In genomic region chr1:224894915-224895314, GRCh38 we compare ENCODE assay signal across 13 cellular contexts. TPM values are rescaled to one million over a fixed set of nuclear protein-coding genes. Genes with fewer than 3 reads are reported as not detected.
A peak's percentile ranks its signal among the peaks of the same experiment; 100 is the strongest.
DNase-seq lines count a peak whose midpoint lies in the region; ATAC-seq, FAIRE-seq and TF ChIP-seq lines count a peak whose summit lies in the region.
"Had no signal": no experiment of that assay in that cellular context is flagged by ENCODE, and none has a peak within 500 bp of the region (broad histone marks: within the 10 kb centered on the region; RNA-seq: fewer than 3 reads in every experiment).

No MANE protein-coding gene starts in this region.

- peaks cover 0 to 12% (median 0%) of the 10 kb centered on the region in 3 donors for H3K36me3 Mint-ChIP-seq in naive thymus-derived CD8-positive, alpha-beta T cell

- no peak overlapping the region for H3K27ac Mint-ChIP-seq in naive thymus-derived CD8-positive, alpha-beta T cell

- FAIRE-seq in A549 (lab: Jason Lieb, UNC) = no peak

- TF ChIP-seq RAD21 in A549 (conservative IDR thresholded peaks at IDR 0.05 in 1 of 2, IDR thresholded peaks at IDR 0.05 in 1 of 2) = peak; percentile 33 to 40; a peak in 4 of 5 replicates

- H3K27me3 ChIP-seq in stomach (no peaks in the 10 kb centered on the region), testis (no peaks in the 10 kb centered on the region)
- H3K27me3 ChIP-seq: right atrium auricular region, suprapubic skin had no signal

- TF ChIP-seq EP300 in A549 (IDR thresholded peaks at IDR 0.05) (no peak), stomach (IDR thresholded peaks at IDR 0.05) (no peak)

- ATAC-seq in A549 = peak in 1 of 2 experiments; percentile 78; a peak in 3 of 6 replicates
- no peak for ATAC-seq in HG03520 (IDR thresholded peaks at IDR 0.05; ENCODE audit: unreplicated experiment)
- no peak for ATAC-seq in naive thymus-derived CD8-positive, alpha-beta T cell

- H3K36me3 ChIP-seq in stomach (no peaks in the 10 kb centered on the region), testis (ENCODE audit: low read depth, missing control alignments) (no peaks in the 10 kb centered on the region)
- H3K36me3 ChIP-seq: right atrium auricular region, suprapubic skin had no signal

- in situ Hi-C loops in GM13976 (cut with MboI; ENCODE audit: low sequenced_read_pairs, unreplicated experiment) = no loop called here

- H3K27ac ChIP-seq in A549 (no peak overlapping the region), stomach (no peak overlapping the region), testis (no peak overlapping the region)
- H3K27ac ChIP-seq: right atrium auricular region, suprapubic skin had no signal

- POLR2A ChIA-PET in A549 (lab: Yijun Ruan, JAX) = no interaction called here
- POLR2A ChIA-PET in naive thymus-derived CD8-positive, alpha-beta T cell (lab: Charles Lee) = no interaction called here

- intact Hi-C loops in stomach (cut with DNase I; ENCODE audit: low total_unique reads) (no loop called here), testis (cut with DNase I; ENCODE audit: low total_unique reads) (no loop called here)

- TF ChIP-seq POLR2A in A549 (IDR thresholded peaks at IDR 0.05; ENCODE audit: low read length) (no peak), stomach (IDR thresholded peaks at IDR 0.05) (no peak), testis (IDR thresholded peaks at IDR 0.05) (no peak)

- TF ChIP-seq CTCF in A549 (IDR thresholded peaks at IDR 0.05) (peak; percentile 35; the same call in 1 of the 3 replicates), GM13976 (IDR thresholded peaks at IDR 0.05; ENCODE audit: borderline replicate concordance, control extremely low read depth, extremely low read depth, insufficient read depth, missing control alignments) (no peak), stomach (IDR thresholded peaks at IDR 0.05) (no peak), testis (IDR thresholded peaks at IDR 0.05) (no peak)

- peak; percentile 9 to 35 for DNase-seq in A549 (ENCODE audit: low read depth in 1 of 2, low spot score in 1 of 2)
- DNase-seq in GM13976 (ENCODE audit: low spot score) = peak; percentile 7
- DNase-seq in OCI-M1 (lab: John Stamatoyannopoulos, UW) = peak; percentile 49
- peak; percentile 3 for DNase-seq in fibroblast of the conjunctiva (ENCODE audit: low read depth)
- DNase-seq in stomach = no peak
- no peak for DNase-seq in testis
- DNase-seq in naive thymus-derived CD8-positive, alpha-beta T cell = no peak
- DNase-seq: DMS153; effector memory CD4-positive, alpha-beta T cell; NCI-H187 treated with DMSO at 0.1 percent for 48 hours had no signal

- H3K9me3 ChIP-seq in A549 (no peaks in the 10 kb centered on the region; the same call in 2 of the 3 replicates), stomach (peaks cover 0 to 11% (median 6%) of the 10 kb centered on the region in 4 donors), testis (no peaks in the 10 kb centered on the region)
- H3K9me3 ChIP-seq: right atrium auricular region, suprapubic skin had no signal

- no peak overlapping the region for H3K4me2 ChIP-seq in A549

- no peak overlapping the region for H3K4me3 Mint-ChIP-seq in naive thymus-derived CD8-positive, alpha-beta T cell

- H3K4me1 Mint-ChIP-seq in naive thymus-derived CD8-positive, alpha-beta T cell = no peaks in the 10 kb centered on the region

- H3K4me1 ChIP-seq in A549 (no peaks in the 10 kb centered on the region), stomach (no peaks in the 10 kb centered on the region), testis (no peaks in the 10 kb centered on the region)
- H3K4me1 ChIP-seq: right atrium auricular region, suprapubic skin had no signal

- 10% methylated on average over 3 of the region's 3 CpGs for WGBS in A549 (ENCODE audit: missing lambda C conversion rate)
- WGBS in stomach, 5 donors = 9 to 33% (median 26%) methylated on average over 3 of the region's 3 CpGs
- WGBS in testis, 2 donors = 33 to 36% methylated on average over 3 of the region's 3 CpGs

- peaks cover 0 to 9% (median 2%) of the 10 kb centered on the region in 5 donors for H3K27me3 Mint-ChIP-seq in naive thymus-derived CD8-positive, alpha-beta T cell

- H3K4me3 ChIP-seq in A549 = no peak overlapping the region
- no peak overlapping the region for H3K4me3 ChIP-seq in stomach
- no peak overlapping the region for H3K4me3 ChIP-seq in testis
- H3K4me3 ChIP-seq: right atrium auricular region, suprapubic skin had no signal

- H3K9me3 Mint-ChIP-seq in naive thymus-derived CD8-positive, alpha-beta T cell = peaks cover 0 to 19% (median 8%) of the 10 kb centered on the region in 9 donors

- CTCF ChIA-PET in A549 (lab: Yijun Ruan, JAX) = interaction anchor here (0.6 to 5.6 kb wide), 14 partner anchors 11 to 510 kb away, joined by 3 to 40 read pairs (median 4); no protein-coding TSS in a partner anchor

TF ChIP-seq in A549, 52 proteins besides CTCF, POLR2A, EP300 and RAD21:
- TF ChIP-seq SMC3 (IDR thresholded peaks at IDR 0.05) = peak; percentile 18; the same call in 1 of the 3 replicates
- no peak for TF ChIP-seq HDAC2 (IDR thresholded peaks at IDR 0.05)
- TF ChIP-seq HOXB5 (CRISPR knock-in tag; IDR thresholded peaks at IDR 0.05) = no peak

RNA-seq across cellular contexts. Expression of gene DNAH14, which starts 34.6 kb away (rescaled TPM):
- 22.1 and 35.8 TPM in 2 replicates for polyA plus RNA-seq in A549 (2011; rRNA removed)
- 6.9 and 7.4 TPM in 2 replicates for polyA plus RNA-seq in A549 (2012; cell fraction: cytosol; rRNA removed)
- polyA plus RNA-seq in A549 (2012; cell fraction: nucleus; rRNA removed) = 3.4 and 7.2 TPM in 2 replicates
- polyA plus RNA-seq in A549 (2017; fragmentation: RNase III; extraction: RNeasy Plus Mini Kit Qiagen cat#74134 plus additional on column Dnase treatment) = 15.9 to 17.6 TPM (median 16.1 TPM) in 3 replicates
- polyA minus RNA-seq in A549 (2011; rRNA and poly(A)+ RNA removed) = 11.0 and 13.1 TPM in 2 replicates
- total RNA-seq in stomach = 100 to 1,000 TPM in 1 of 5 donors, 10 to 100 TPM in 2, 1 to 10 TPM in 2; 4.7 to 158 (median 22.3) TPM
- polyA plus RNA-seq in stomach = 1 to 10 TPM; 1.7 to 5.5 (median 3.5) TPM
- total RNA-seq in testis = 10 to 100 TPM; 37.3 to 82.1 TPM
- polyA plus RNA-seq in testis (ENCODE audit: insufficient read depth, low read depth, low replicate concordance) = 30.1 TPM
- under 1 TPM in 1 of 2 experiments, not detected in 1; 0.08 TPM for total RNA-seq in naive thymus-derived CD8-positive, alpha-beta T cell
- under 1 TPM in 2 of 3 donors, not detected in 1; 0.01 to 0.03 TPM for polyA plus RNA-seq in naive thymus-derived CD8-positive, alpha-beta T cell

Comparison
In these comparisons a context has a peak if more than half of its experiments do, and no peak if none do; other contexts are left out.
1. DNase-seq: peak in A549 (2 of 2), GM13976 (single experiment), OCI-M1 (single experiment) and fibroblast of the conjunctiva (single experiment); none in stomach (single experiment), testis (single experiment) and naive thymus-derived CD8-positive, alpha-beta T cell (0 of 10).